ENCODE assay signal across 20 cellular contexts in the genomic region with DNA sequence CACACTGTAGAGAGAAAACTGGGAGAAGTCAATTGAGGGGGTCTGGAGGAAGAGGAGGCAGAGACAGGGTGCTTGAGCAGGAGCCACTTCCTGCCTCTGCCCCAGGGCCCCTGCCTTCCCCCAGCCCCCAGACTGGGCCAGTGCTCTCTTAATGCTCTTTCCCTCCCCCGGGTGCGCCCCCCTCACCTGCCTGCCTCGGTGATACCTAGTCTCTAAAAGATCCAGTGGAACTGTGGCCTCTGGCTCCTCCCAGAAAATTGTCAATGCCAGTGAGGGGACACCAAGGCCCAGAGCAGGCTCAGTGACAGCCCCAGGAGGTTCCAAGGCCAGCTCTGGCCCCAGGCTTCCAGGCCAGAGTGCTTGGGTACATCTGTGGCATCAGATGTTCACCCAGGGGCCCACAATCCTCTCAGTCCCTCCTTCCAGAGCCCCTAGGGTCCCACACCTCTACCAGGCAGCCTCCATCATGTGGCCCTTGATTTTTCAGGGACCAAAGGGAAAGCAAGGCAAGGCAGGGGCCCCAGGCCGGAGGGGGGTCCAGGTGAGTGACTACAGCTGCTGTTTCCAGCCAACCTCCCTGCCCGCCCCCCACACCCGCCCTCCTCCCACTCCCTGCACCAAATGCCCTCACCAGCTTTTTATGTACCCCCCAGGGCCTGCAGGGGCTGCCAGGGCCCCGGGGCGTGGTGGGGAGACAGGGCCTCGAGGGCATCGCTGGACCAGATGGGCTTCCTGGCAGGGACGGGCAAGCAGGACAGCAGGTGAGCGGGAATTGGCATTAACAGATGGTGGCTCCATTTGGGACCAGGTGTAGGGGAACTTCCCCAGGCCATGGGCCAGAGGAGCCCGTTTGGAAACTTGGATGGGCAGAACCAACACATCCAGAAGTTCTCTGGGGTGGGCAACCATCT. TPM values are rescaled to one million over a fixed set of nuclear protein-coding genes. Genes with fewer than 3 reads are reported as not detected.
A peak's percentile ranks its signal among the peaks of the same experiment; 100 is the strongest.
DNase-seq lines count a peak whose midpoint lies in the region; ATAC-seq and TF ChIP-seq lines count a peak whose summit lies in the region.
"Had no signal": no experiment of that assay in that cellular context is flagged by ENCODE, and none has a peak within 500 bp of the region (broad histone marks: within the 10 kb centered on the region; RNA-seq: fewer than 3 reads in every experiment).

No MANE protein-coding gene starts in this region.

- TF ChIP-seq EP300 in sigmoid colon (IDR thresholded peaks at IDR 0.05): no peak

- H3K4me1 ChIP-seq in Peyer's patch (no peaks in the 10 kb centered on the region), right cardiac atrium (ENCODE audit: control insufficient read depth, insufficient read depth, low read length) (no peaks in the 10 kb centered on the region), sigmoid colon (peaks cover 0 to 12% (median 3%) of the 10 kb centered on the region in 4 donors)

- TF ChIP-seq POLR2A in Peyer's patch (IDR thresholded peaks at IDR 0.05) (no peak), sigmoid colon (IDR thresholded peaks at IDR 0.05) (no peak)

- no peak overlapping the region for H3K27ac Mint-ChIP-seq in activated CD4-positive, alpha-beta memory T cell treated with anti-CD3 and anti-CD28 coated beads for 36 hours
- H3K27ac Mint-ChIP-seq in activated CD4-positive, alpha-beta memory T cell treated with anti-CD3 and anti-CD28 coated beads, Interleukin-2, amount 10 ng/mL, durations not matched to agents 7 days and 5 days: no peak overlapping the region
- H3K27ac Mint-ChIP-seq: CD4-positive, CD25-positive, alpha-beta regulatory T cell had no signal

- ATAC-seq in right cardiac atrium: no peak

- DNase-seq in activated CD4-positive, alpha-beta memory T cell treated with anti-CD3 and anti-CD28 coated beads for 36 hours: peak; percentile 3
- no peak for DNase-seq in activated CD4-positive, alpha-beta memory T cell treated with anti-CD3 and anti-CD28 coated beads, Interleukin-2, amount 10 ng/mL, durations not matched to agents 7 days and 5 days
- DNase-seq in Peyer's patch (peak in 2 of 3 donors; percentile 34 to 36), right cardiac atrium (peak; percentile 8 to 52 (median 40)), sigmoid colon (peak; percentile 55), NCI-H187 treated with DMSO at 0.1 percent for 48 hours (lab: John Stamatoyannopoulos, UW) (no peak), DMS153 treated with DMSO at 0.1 percent for 48 hours (lab: John Stamatoyannopoulos, UW; ENCODE audit: unreplicated experiment) (no peak), SHP77 treated with DMSO at 0.1 percent for 48 hours (lab: John Stamatoyannopoulos, UW) (no peak)
- DNase-seq: CD4-positive, CD25-positive, alpha-beta regulatory T cell; kidney glomerular epithelial cell; NCI-H1694 treated with DMSO at 0.1 percent for 48 hours; NCI-H526; occipital lobe; PC-9; SW 1271 had no signal

- no peak overlapping the region for H3K27ac ChIP-seq in Peyer's patch
- H3K27ac ChIP-seq in right cardiac atrium (ENCODE audit: low read length): no peak overlapping the region
- H3K27ac ChIP-seq in sigmoid colon: no peak overlapping the region
- H3K27ac ChIP-seq: PC-9 had no signal

- H3K36me3 Mint-ChIP-seq in activated CD4-positive, alpha-beta memory T cell treated with anti-CD3 and anti-CD28 coated beads for 36 hours: peaks cover 2% of the 10 kb centered on the region
- no peaks in the 10 kb centered on the region for H3K36me3 Mint-ChIP-seq in activated CD4-positive, alpha-beta memory T cell treated with anti-CD3 and anti-CD28 coated beads, Interleukin-2, amount 10 ng/mL, durations not matched to agents 7 days and 5 days (ENCODE audit: low read depth)
- H3K36me3 Mint-ChIP-seq: CD4-positive, CD25-positive, alpha-beta regulatory T cell; stimulated activated effector memory CD8-positive, alpha-beta T cell treated with anti-CD3 and anti-CD28 coated beads, Interleukin-12 subunit alpha, Interleukin-12 subunit beta, amount 100 ng/mL, for 72 hours had no signal

- peaks cover 2% of the 10 kb centered on the region for H3K4me1 Mint-ChIP-seq in activated CD4-positive, alpha-beta memory T cell treated with anti-CD3 and anti-CD28 coated beads for 36 hours (ENCODE audit: low read depth)
- H3K4me1 Mint-ChIP-seq in activated CD4-positive, alpha-beta memory T cell treated with anti-CD3 and anti-CD28 coated beads, Interleukin-2, amount 10 ng/mL, durations not matched to agents 7 days and 5 days: no peaks in the 10 kb centered on the region

- H3K9me3 ChIP-seq in Peyer's patch (peaks cover 0 to 4% (median 0%) of the 10 kb centered on the region in 4 donors), right cardiac atrium (ENCODE audit: control insufficient read depth, low read length) (no peaks in the 10 kb centered on the region), sigmoid colon (peaks cover 0 to 4% (median under 1%) of the 10 kb centered on the region in 4 donors)

- H3K9me3 Mint-ChIP-seq in activated CD4-positive, alpha-beta memory T cell treated with anti-CD3 and anti-CD28 coated beads for 36 hours: peaks cover 7% of the 10 kb centered on the region
- peaks cover 4% of the 10 kb centered on the region for H3K9me3 Mint-ChIP-seq in activated CD4-positive, alpha-beta memory T cell treated with anti-CD3 and anti-CD28 coated beads, Interleukin-2, amount 10 ng/mL, durations not matched to agents 7 days and 5 days
- H3K9me3 Mint-ChIP-seq: stimulated activated effector memory CD8-positive, alpha-beta T cell treated with anti-CD3 and anti-CD28 coated beads, Interleukin-12 subunit alpha, Interleukin-12 subunit beta, amount 100 ng/mL, for 72 hours had no signal

- WGBS in right cardiac atrium: 85% methylated on average over 13 of the region's 13 CpGs
- 86 to 90% methylated on average over 13 of the region's 13 CpGs for WGBS in sigmoid colon, 2 donors

- POLR2A ChIA-PET in activated CD4-positive, alpha-beta memory T cell treated with anti-CD3 and anti-CD28 coated beads for 36 hours (lab: Charles Lee): no interaction called here
- POLR2A ChIA-PET in activated CD4-positive, alpha-beta memory T cell treated with anti-CD3 and anti-CD28 coated beads, Interleukin-2, amount 10 ng/mL, durations not matched to agents 7 days and 5 days (lab: Charles Lee): no interaction called here

- intact Hi-C loops in activated CD4-positive, alpha-beta memory T cell treated with anti-CD3 and anti-CD28 coated beads for 36 hours (cut with micrococcal nuclease): no loop called here
- intact Hi-C loops in right cardiac atrium (cut with DNase I) (loop anchor here in 3 of 4 donors (2.0 to 10.0 kb wide), 6 partner anchors 133 to 485 kb away; a partner anchor contains a TSS), sigmoid colon (cut with DNase I) (loop anchor here (1.0 kb wide), 3 partner anchors 135 to 208 kb away; a partner anchor contains a TSS)

- H3K27me3 ChIP-seq in Peyer's patch (no peaks in the 10 kb centered on the region), right cardiac atrium (ENCODE audit: control insufficient read depth, insufficient read depth) (no peaks in the 10 kb centered on the region), sigmoid colon (no peaks in the 10 kb centered on the region)

- peaks cover 3% of the 10 kb centered on the region for H3K27me3 Mint-ChIP-seq in activated CD4-positive, alpha-beta memory T cell treated with anti-CD3 and anti-CD28 coated beads for 36 hours
- H3K27me3 Mint-ChIP-seq in activated CD4-positive, alpha-beta memory T cell treated with anti-CD3 and anti-CD28 coated beads, Interleukin-2, amount 10 ng/mL, durations not matched to agents 7 days and 5 days: peaks cover 6% of the 10 kb centered on the region

- H3K36me3 ChIP-seq in Peyer's patch (no peaks in the 10 kb centered on the region), sigmoid colon (peaks cover 0 to 16% (median 0%) of the 10 kb centered on the region in 4 donors)

- H3K4me3 ChIP-seq in Peyer's patch (no peak overlapping the region), right cardiac atrium (ENCODE audit: low read length) (no peak overlapping the region), sigmoid colon (no peak overlapping the region)
- H3K4me3 ChIP-seq: PC-9, skin epidermis had no signal

- no peak for TF ChIP-seq CTCF in Peyer's patch (IDR thresholded peaks at IDR 0.05)
- TF ChIP-seq CTCF in sigmoid colon (IDR thresholded peaks at IDR 0.05): no peak

- CTCF ChIA-PET in activated CD4-positive, alpha-beta memory T cell treated with anti-CD3 and anti-CD28 coated beads for 36 hours (lab: Charles Lee): interaction anchor here (0.6 to 6.5 kb wide), 18 partner anchors 8 to 1012 kb away, joined by 3 to 93 read pairs (median 6); a partner anchor contains a TSS
- CTCF ChIA-PET in activated CD4-positive, alpha-beta memory T cell treated with anti-CD3 and anti-CD28 coated beads, Interleukin-2, amount 10 ng/mL, durations not matched to agents 7 days and 5 days (lab: Charles Lee): interaction anchor here (1.5 to 3.3 kb wide), 8 partner anchors 10 to 207 kb away, joined by 3 to 34 read pairs (median 6); a partner anchor contains a TSS

- no peak overlapping the region for H3K4me3 Mint-ChIP-seq in activated CD4-positive, alpha-beta memory T cell treated with anti-CD3 and anti-CD28 coated beads for 36 hours
- no peak overlapping the region for H3K4me3 Mint-ChIP-seq in activated CD4-positive, alpha-beta memory T cell treated with anti-CD3 and anti-CD28 coated beads, Interleukin-2, amount 10 ng/mL, durations not matched to agents 7 days and 5 days
- H3K4me3 Mint-ChIP-seq: CD4-positive, CD25-positive, alpha-beta regulatory T cell; stimulated activated effector memory CD8-positive, alpha-beta T cell treated with anti-CD3 and anti-CD28 coated beads, Interleukin-12 subunit alpha, Interleukin-12 subunit beta, amount 100 ng/mL, for 72 hours had no signal

RNA-seq across cellular contexts. Expression of a gene that starts 33.1 kb away (rescaled TPM):
- total RNA-seq in activated CD4-positive, alpha-beta memory T cell treated with anti-CD3 and anti-CD28 coated beads for 36 hours: not detected
- total RNA-seq in activated CD4-positive, alpha-beta memory T cell treated with anti-CD3 and anti-CD28 coated beads, Interleukin-2, amount 10 ng/mL, durations not matched to agents 7 days and 5 days: not detected
- total RNA-seq in Peyer's patch (not detected), right cardiac atrium (1 to 10 TPM in 1 of 4 donors, not detected in 3; 2.7 TPM), sigmoid colon (not detected)
- polyA plus RNA-seq in right cardiac atrium (0.70 TPM), sigmoid colon (1 to 10 TPM in 2 of 3 donors, not detected in 1; 1.1 to 1.8 TPM)
- total RNA-seq: CD4-positive, CD25-positive, alpha-beta regulatory T cell; fibroblast of lung; MCF 10A; occipital lobe; PC-9 had no signal
- polyA plus RNA-seq: CD4-positive, CD25-positive, alpha-beta regulatory T cell; fibroblast of lung had no signal

RNA-seq across cellular contexts. Expression of a gene that starts 39.8 kb away (rescaled TPM):
- not detected for total RNA-seq in activated CD4-positive, alpha-beta memory T cell treated with anti-CD3 and anti-CD28 coated beads for 36 hours
- total RNA-seq in activated CD4-positive, alpha-beta memory T cell treated with anti-CD3 and anti-CD28 coated beads, Interleukin-2, amount 10 ng/mL, durations not matched to agents 7 days and 5 days: not detected
- total RNA-seq in Peyer's patch: not detected
- total RNA-seq in right cardiac atrium: not detected
- polyA plus RNA-seq in right cardiac atrium: 0.27 TPM
- not detected for total RNA-seq in sigmoid colon
- under 1 TPM in 1 of 3 donors, not detected in 2; 0.38 TPM for polyA plus RNA-seq in sigmoid colon
- total RNA-seq: CD4-positive, CD25-positive, alpha-beta regulatory T cell; fibroblast of lung; MCF 10A; occipital lobe; PC-9; ureter had no signal
- polyA plus RNA-seq: CD4-positive, CD25-positive, alpha-beta regulatory T cell; fibroblast of lung had no signal

Comparison
In these comparisons a context has a peak if more than half of its experiments do, and no peak if none do; other contexts are left out.
1. DNase-seq: peak in activated CD4-positive, alpha-beta memory T cell treated with anti-CD3 and anti-CD28 coated beads for 36 hours (single experiment), Peyer's patch (2 of 3), right cardiac atrium (3 of 3) and sigmoid colon (single experiment); none in activated CD4-positive, alpha-beta memory T cell treated with anti-CD3 and anti-CD28 coated beads, Interleukin-2, amount 10 ng/mL, durations not matched to agents 7 days and 5 days (single experiment), NCI-H187 treated with DMSO at 0.1 percent for 48 hours (single experiment), DMS153 treated with DMSO at 0.1 percent for 48 hours (single experiment) and SHP77 treated with DMSO at 0.1 percent for 48 hours (single experiment).